In genomic region chr9:92807031-92807756, GRCh38 we compare ENCODE assay signal across 14 cellular contexts. TPM values are rescaled to one million over a fixed set of nuclear protein-coding genes. Genes with fewer than 3 reads are reported as not detected.
DNase-seq lines count a peak whose midpoint lies in the region; ATAC-seq, FAIRE-seq and TF ChIP-seq lines count a peak whose summit lies in the region.
"Had no signal": no experiment of that assay in that cellular context is flagged by ENCODE, and none has a peak within 500 bp of the region (broad histone marks: within the 10 kb centered on the region; RNA-seq: fewer than 3 reads in every experiment).

No MANE protein-coding gene starts in this region.

- H3K4me1 ChIP-seq in CD8-positive, alpha-beta memory T cell (ENCODE audit: insufficient read depth, low read length): peaks cover 24% of the 10 kb centered on the region
- H3K4me1 ChIP-seq in kidney (ENCODE audit: control insufficient read depth in 1 of 2, insufficient read depth in 1 of 2, low read depth in 1 of 2, low read length in 2 of 2): peaks cover 0 to 8% of the 10 kb centered on the region in 2 donors

- H3K4me3 Mint-ChIP-seq in CD8-positive, alpha-beta memory T cell: peak overlapping the region; percentile 26 to 77 (median 54)
- peak overlapping the region; percentile 23 to 89 (median 75) for H3K4me3 Mint-ChIP-seq in naive thymus-derived CD8-positive, alpha-beta T cell
- H3K4me3 Mint-ChIP-seq: dendritic cell treated with granulocyte-macrophage colony-stimulating factor and Interleukin-4, amounts not matched to agents 40 ng/mL and 50 ng/mL, for 4 days had no signal

- DNase-seq in activated CD4-positive, CD25-positive, alpha-beta regulatory T cell treated with anti-CD3 and anti-CD28 coated beads, Interleukin-2, amount 50 U/mL, for 72 hours: peak; percentile 34
- DNase-seq in CD8-positive, alpha-beta memory T cell: peak in 1 of 5 donors; percentile 12
- peak in 2 of 10 donors; percentile 10 to 22 for DNase-seq in naive thymus-derived CD8-positive, alpha-beta T cell
- no peak for DNase-seq in kidney
- DNase-seq: ACHN, lower lobe of right lung, NCI-H2227 treated with DMSO at 0.1 percent for 48 hours had no signal

- no peak overlapping the region for H3K27ac Mint-ChIP-seq in CD8-positive, alpha-beta memory T cell
- H3K27ac Mint-ChIP-seq in naive thymus-derived CD8-positive, alpha-beta T cell: no peak overlapping the region
- H3K27ac Mint-ChIP-seq: dendritic cell treated with granulocyte-macrophage colony-stimulating factor and Interleukin-4, amounts not matched to agents 40 ng/mL and 50 ng/mL, for 4 days had no signal

- POLR2A ChIA-PET in CD8-positive, alpha-beta memory T cell (lab: Charles Lee): no interaction called here
- POLR2A ChIA-PET in naive thymus-derived CD8-positive, alpha-beta T cell (lab: Charles Lee): interaction anchor here (0.6 to 1.0 kb wide), 2 partner anchors 16 to 553 kb away, joined by 3 read pairs; no protein-coding TSS in a partner anchor

- no peak overlapping the region for H3K27ac ChIP-seq in CD8-positive, alpha-beta memory T cell (ENCODE audit: low read depth, low read length)
- H3K27ac ChIP-seq in kidney (ENCODE audit: low read depth in 2 of 2, low read length in 2 of 2): no peak overlapping the region
- H3K27ac ChIP-seq: lower lobe of right lung, skin epidermis had no signal

- peaks cover 13 to 24% (median 17%) of the 10 kb centered on the region in 3 donors for H3K4me1 Mint-ChIP-seq in CD8-positive, alpha-beta memory T cell
- H3K4me1 Mint-ChIP-seq in naive thymus-derived CD8-positive, alpha-beta T cell: peaks cover 4 to 16% (median 10%) of the 10 kb centered on the region in 4 donors

- intact Hi-C loops in kidney (cut with DNase I): no loop called here

- H3K9ac ChIP-seq in kidney (ENCODE audit: low read length in 2 of 2): no peak overlapping the region

- no peak for FAIRE-seq in kidney (lab: Jason Lieb, UNC)
- FAIRE-seq: GM12891 had no signal

- no peak overlapping the region for H3K4me3 ChIP-seq in CD8-positive, alpha-beta memory T cell (ENCODE audit: low read length)
- no peak overlapping the region for H3K4me3 ChIP-seq in kidney (ENCODE audit: low read length in 2 of 2)

- no peak for TF ChIP-seq CTCF in kidney (IDR thresholded peaks at IDR 0.05; ENCODE audit: borderline replicate concordance, extremely low read depth, insufficient read depth)

- peaks cover 31 to 48% of the 10 kb centered on the region in 2 donors for H3K27me3 Mint-ChIP-seq in CD8-positive, alpha-beta memory T cell
- H3K27me3 Mint-ChIP-seq in naive thymus-derived CD8-positive, alpha-beta T cell: peaks cover 23 to 40% (median 33%) of the 10 kb centered on the region in 5 donors

- peaks cover 48% of the 10 kb centered on the region for H3K27me3 ChIP-seq in CD8-positive, alpha-beta memory T cell (ENCODE audit: insufficient read depth, low read length, poor library complexity, severe bottlenecking)

- no peaks in the 10 kb centered on the region for H3K9me3 ChIP-seq in CD8-positive, alpha-beta memory T cell (ENCODE audit: low read length)
- H3K9me3 ChIP-seq in kidney (ENCODE audit: control insufficient read depth in 1 of 2, low read length in 2 of 2): no peaks in the 10 kb centered on the region
- H3K9me3 ChIP-seq: lower lobe of right lung had no signal

- no peaks in the 10 kb centered on the region for H3K36me3 ChIP-seq in CD8-positive, alpha-beta memory T cell (ENCODE audit: insufficient read depth, low read length)
- H3K36me3 ChIP-seq in kidney (ENCODE audit: control insufficient read depth in 1 of 2, insufficient read depth in 2 of 2, low read length in 2 of 2): no peaks in the 10 kb centered on the region
- H3K36me3 ChIP-seq: lower lobe of right lung had no signal

- ATAC-seq in activated CD4-positive, CD25-positive, alpha-beta regulatory T cell treated with anti-CD3 and anti-CD28 coated beads, Interleukin-2, amount 50 U/mL, for 24 hours: no peak
- ATAC-seq in SK-N-SH treated with all-trans-retinoic acid at 6 μM for 48 hours (peak; percentile 13), HG02763 (IDR thresholded peaks at IDR 0.05; ENCODE audit: unreplicated experiment) (no peak), HG03135 (IDR thresholded peaks at IDR 0.05; ENCODE audit: unreplicated experiment) (no peak)
- ATAC-seq in naive thymus-derived CD8-positive, alpha-beta T cell: peak in 1 of 2 donors; percentile 4

- H3K36me3 Mint-ChIP-seq in CD8-positive, alpha-beta memory T cell: no peaks in the 10 kb centered on the region
- no peaks in the 10 kb centered on the region for H3K36me3 Mint-ChIP-seq in naive thymus-derived CD8-positive, alpha-beta T cell

- CTCF ChIA-PET in CD8-positive, alpha-beta memory T cell (lab: Charles Lee): interaction anchor here (1.0 to 1.6 kb wide), 2 partner anchors 16 to 150 kb away, joined by 3 read pairs; no protein-coding TSS in a partner anchor

- H3K9me3 Mint-ChIP-seq in CD8-positive, alpha-beta memory T cell: peaks cover 0 to 2% (median 0%) of the 10 kb centered on the region in 5 donors
- H3K9me3 Mint-ChIP-seq in naive thymus-derived CD8-positive, alpha-beta T cell: no peaks in the 10 kb centered on the region
- H3K9me3 Mint-ChIP-seq: dendritic cell treated with granulocyte-macrophage colony-stimulating factor and Interleukin-4, amounts not matched to agents 40 ng/mL and 50 ng/mL, for 4 days had no signal

TF ChIP-seq in SK-N-SH treated with all-trans-retinoic acid at 6 μM for 48 hours, 23 proteins besides CTCF, POLR2A, EP300 and RAD21:
- TF ChIP-seq OSR1 (CRISPR knock-in tag; IDR thresholded peaks at IDR 0.05) (no peak), CSRNP3 (CRISPR knock-in tag; IDR thresholded peaks at IDR 0.05) (no peak), ESRRG (CRISPR knock-in tag; IDR thresholded peaks at IDR 0.05) (no peak), PATZ1 (CRISPR knock-in tag; IDR thresholded peaks at IDR 0.05; ENCODE audit: borderline replicate concordance) (no peak), ZFP30 (CRISPR knock-in tag; IDR thresholded peaks at IDR 0.05) (no peak), POU6F1 (CRISPR knock-in tag; IDR thresholded peaks at IDR 0.05; ENCODE audit: borderline replicate concordance, low read depth) (no peak), SNAI2 (CRISPR knock-in tag; IDR thresholded peaks at IDR 0.05) (no peak), GLIS3 (CRISPR knock-in tag; IDR thresholded peaks at IDR 0.05) (no peak), ARNTL (CRISPR knock-in tag; IDR thresholded peaks at IDR 0.05; ENCODE audit: borderline replicate concordance, low read depth) (no peak)

RNA-seq across cellular contexts. Expression of gene BICD2, which starts 42.6 kb away (rescaled TPM):
- total RNA-seq in CD8-positive, alpha-beta memory T cell: 10 to 100 TPM; 26.7 to 27.1 TPM
- 18.6 TPM for polyA plus RNA-seq in CD8-positive, alpha-beta memory T cell
- total RNA-seq in naive thymus-derived CD8-positive, alpha-beta T cell: 10 to 100 TPM; 28.3 to 29.1 TPM
- 10 to 100 TPM in 2 of 3 donors, 1 to 10 TPM in 1; 5.9 to 20.1 (median 10.1) TPM for polyA plus RNA-seq in naive thymus-derived CD8-positive, alpha-beta T cell
- total RNA-seq in kidney: 25.2 TPM
- polyA plus RNA-seq in kidney (ENCODE audit: insufficient read depth, low read depth, low replicate concordance): 10.0 TPM
